In genomic region chr14:99098199-99098598, GRCh38 we compare ENCODE assay signal across 1 cellular context.
TF ChIP-seq lines count a peak whose summit lies in the region.

No MANE protein-coding gene starts in this region.

TF ChIP-seq in H1, 55 proteins besides CTCF, POLR2A, EP300 and RAD21 (continued from another document):
- TF ChIP-seq TAF7 (optimal IDR thresholded peaks at IDR 0.05; ENCODE audit: borderline replicate concordance, low read depth, low read length): no peak
